In genomic region chr7:101245147-101245668, GRCh38 we compare ENCODE assay signal across 1 cellular context.
TF ChIP-seq lines count a peak whose summit lies in the region.

No MANE protein-coding gene starts in this region.

TF ChIP-seq in HEK293, 187 proteins besides CTCF, POLR2A, EP300 and RAD21 (continued from another document):
- TF ChIP-seq, protein P1, sequence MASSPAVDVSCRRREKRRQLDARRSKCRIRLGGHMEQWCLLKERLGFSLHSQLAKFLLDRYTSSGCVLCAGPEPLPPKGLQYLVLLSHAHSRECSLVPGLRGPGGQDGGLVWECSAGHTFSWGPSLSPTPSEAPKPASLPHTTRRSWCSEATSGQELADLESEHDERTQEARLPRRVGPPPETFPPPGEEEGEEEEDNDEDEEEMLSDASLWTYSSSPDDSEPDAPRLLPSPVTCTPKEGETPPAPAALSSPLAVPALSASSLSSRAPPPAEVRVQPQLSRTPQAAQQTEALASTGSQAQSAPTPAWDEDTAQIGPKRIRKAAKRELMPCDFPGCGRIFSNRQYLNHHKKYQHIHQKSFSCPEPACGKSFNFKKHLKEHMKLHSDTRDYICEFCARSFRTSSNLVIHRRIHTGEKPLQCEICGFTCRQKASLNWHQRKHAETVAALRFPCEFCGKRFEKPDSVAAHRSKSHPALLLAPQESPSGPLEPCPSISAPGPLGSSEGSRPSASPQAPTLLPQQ (tag by site-specific recombination; IDR thresholded peaks at IDR 0.05) = no peak
- 0 out of 2 replicates have a peak, but pooled peaks have one; percentile 8 for TF ChIP-seq KLF17 (tag by site-specific recombination; IDR thresholded peaks at IDR 0.05)
- 0 out of 2 replicates have a peak, but pooled peaks have one; percentile 34 for TF ChIP-seq ZBTB7A (tag by site-specific recombination; IDR thresholded peaks at IDR 0.05; ENCODE audit: low read depth)
- TF ChIP-seq ZNF658 (tag by site-specific recombination; IDR thresholded peaks at IDR 0.05) = no peak
- no peak for TF ChIP-seq ZNF776 (tag by site-specific recombination; IDR thresholded peaks at IDR 0.05; ENCODE audit: borderline replicate concordance)
- TF ChIP-seq ZSCAN23 (tag by site-specific recombination; IDR thresholded peaks at IDR 0.05) = no peak
- TF ChIP-seq ZNF23 (tag by site-specific recombination; IDR thresholded peaks at IDR 0.05; ENCODE audit: borderline replicate concordance) = no peak
- no peak for TF ChIP-seq HOXA7 (CRISPR knock-in tag; IDR thresholded peaks at IDR 0.05; ENCODE audit: borderline replicate concordance)
- no peak for TF ChIP-seq ZNF140 (tag by site-specific recombination; IDR thresholded peaks at IDR 0.05)
- TF ChIP-seq ZNF501 (tag by site-specific recombination; IDR thresholded peaks at IDR 0.05) = 0 out of 2 replicates have a peak, but pooled peaks have one; percentile 11
- TF ChIP-seq IKZF3 (tag by site-specific recombination; IDR thresholded peaks at IDR 0.05) = peak; percentile 91
- TF ChIP-seq GLIS1 (tag by site-specific recombination; IDR thresholded peaks at IDR 0.05) = peak; percentile 65
- TF ChIP-seq ZNF449 (tag by site-specific recombination; IDR thresholded peaks at IDR 0.05) = peak; percentile 87
- no peak for TF ChIP-seq ZFHX2 (tag by site-specific recombination; conservative IDR thresholded peaks at IDR 0.05)
- 0 out of 2 replicates have a peak, but pooled peaks have one; percentile 0 for TF ChIP-seq OSR2 (tag by site-specific recombination; IDR thresholded peaks at IDR 0.05)
- TF ChIP-seq ZNF121 (tag by site-specific recombination; IDR thresholded peaks at IDR 0.05) = no peak
- no peak for TF ChIP-seq HOXC10 (CRISPR knock-in tag; IDR thresholded peaks at IDR 0.05)
- TF ChIP-seq ZBTB8A (tag by site-specific recombination; IDR thresholded peaks at IDR 0.05) = 0 out of 2 replicates have a peak, but pooled peaks have one; percentile 35
- TF ChIP-seq ZNF404 (tag by site-specific recombination; IDR thresholded peaks at IDR 0.05) = no peak
- no peak; the same call in 1 of the 2 replicates for TF ChIP-seq ZNF561 (tag by site-specific recombination; IDR thresholded peaks at IDR 0.05; ENCODE audit: borderline replicate concordance)
- TF ChIP-seq ZNF423 (tag by site-specific recombination; IDR thresholded peaks at IDR 0.05) = 0 out of 2 replicates have a peak, but pooled peaks have one; percentile 52
- no peak for TF ChIP-seq YY2 (tag by site-specific recombination; IDR thresholded peaks at IDR 0.05)
- TF ChIP-seq KLF10 (tag by site-specific recombination; IDR thresholded peaks at IDR 0.05) = no peak
- TF ChIP-seq ZNF292 (tag by site-specific recombination; IDR thresholded peaks at IDR 0.05; ENCODE audit: borderline replicate concordance, low read depth) = no peak
- TF ChIP-seq, protein P2, sequence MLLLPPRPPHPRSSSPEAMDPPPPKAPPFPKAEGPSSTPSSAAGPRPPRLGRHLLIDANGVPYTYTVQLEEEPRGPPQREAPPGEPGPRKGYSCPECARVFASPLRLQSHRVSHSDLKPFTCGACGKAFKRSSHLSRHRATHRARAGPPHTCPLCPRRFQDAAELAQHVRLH (tag by site-specific recombination; IDR thresholded peaks at IDR 0.05) = no peak
- no peak for TF ChIP-seq GFI1B (tag by site-specific recombination; IDR thresholded peaks at IDR 0.05)
- peak; percentile 61; the same call in 1 of the 2 replicates for TF ChIP-seq SP7 (tag by site-specific recombination; IDR thresholded peaks at IDR 0.05)
- TF ChIP-seq PRDM10 (tag by site-specific recombination; IDR thresholded peaks at IDR 0.05) = peak; percentile 99
